In the genomic region with DNA sequence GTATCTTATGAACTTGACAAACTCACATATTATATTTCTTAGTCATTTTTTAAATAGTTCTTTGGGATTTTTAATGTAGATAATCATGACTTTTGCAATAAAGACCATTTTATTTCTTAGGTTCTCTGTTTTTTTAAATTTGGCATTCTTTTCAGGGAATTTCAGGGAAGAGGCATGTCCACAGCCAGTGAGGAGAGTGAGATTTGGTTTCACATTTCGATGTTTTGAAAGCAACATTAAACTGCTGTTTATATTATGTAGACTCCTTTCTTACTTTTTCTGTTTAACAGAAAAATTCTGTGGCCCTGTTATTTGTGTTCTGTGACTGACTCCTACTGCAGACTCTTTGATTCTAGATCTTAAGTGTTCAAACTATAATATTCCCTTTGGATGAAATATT, we compare ENCODE assay signal across 17 cellular contexts.
DNase-seq lines count a peak whose midpoint lies in the region; ATAC-seq, FAIRE-seq and TF ChIP-seq lines count a peak whose summit lies in the region.
"Had no signal": no experiment of that assay in that cellular context is flagged by ENCODE, and none has a peak within 500 bp of the region (broad histone marks: within the 10 kb centered on the region; RNA-seq: fewer than 3 reads in every experiment).

No MANE protein-coding gene starts in this region.

- H3K4me1 ChIP-seq in DOHH2 (ENCODE audit: control insufficient read depth, low read length) (peaks cover 45% of the 10 kb centered on the region), osteoblast (ENCODE audit: insufficient read depth, low read length) (peaks cover 12% of the 10 kb centered on the region)
- H3K4me1 ChIP-seq: HAP-1 had no signal

- no peaks in the 10 kb centered on the region for H3K9me3 Mint-ChIP-seq in chondrocyte (ENCODE audit: low read depth)
- H3K9me3 Mint-ChIP-seq: CD8-positive, alpha-beta memory T cell had no signal

- TF ChIP-seq CTCF in DOHH2 (IDR thresholded peaks at IDR 0.05; ENCODE audit: low read depth, low read length, poor library complexity, severe bottlenecking) (no peak), chondrocyte (IDR thresholded peaks at IDR 0.05) (peak; percentile 23), osteoblast (IDR thresholded peaks at IDR 0.05; ENCODE audit: extremely low read depth, low read depth, low read length) (no peak), foreskin fibroblast (IDR thresholded peaks at IDR 0.05; ENCODE audit: low read depth, low read length) (no peak)

- H3K27ac Mint-ChIP-seq in chondrocyte (ENCODE audit: unreplicated experiment), result peak overlapping the region; percentile 29

- TF ChIP-seq POLR2A in GM18505 (IDR thresholded peaks at IDR 0.05; ENCODE audit: borderline replicate concordance, extremely low read depth, insufficient read depth, insufficient read length), result no peak

- peak overlapping the region; percentile 14; the same call in 1 of the 2 replicates for H3K4me2 ChIP-seq in DOHH2 (ENCODE audit: low read length)
- no peak overlapping the region for H3K4me2 ChIP-seq in osteoblast (ENCODE audit: insufficient read depth, low read length)

- no peak overlapping the region for H3K27ac ChIP-seq in DOHH2 (ENCODE audit: low read depth, low read length)
- H3K27ac ChIP-seq in osteoblast (ENCODE audit: low read depth, low read length), result no peak overlapping the region

- no peak overlapping the region for H3K4me3 Mint-ChIP-seq in chondrocyte (ENCODE audit: unreplicated experiment)
- H3K4me3 Mint-ChIP-seq: CD8-positive, alpha-beta memory T cell had no signal

- H2AFZ ChIP-seq in osteoblast (ENCODE audit: low read length), result peak overlapping the region; percentile 58

- peaks cover 31% of the 10 kb centered on the region for H3K4me1 Mint-ChIP-seq in chondrocyte (ENCODE audit: low read depth)

- H3K79me2 ChIP-seq in DOHH2 (ENCODE audit: control insufficient read depth, low read length), result no peaks in the 10 kb centered on the region
- no peaks in the 10 kb centered on the region for H3K79me2 ChIP-seq in osteoblast (ENCODE audit: insufficient read depth, low read length)

- in situ Hi-C loops in G401 (cut with HindIII; ENCODE audit: low sequenced_read_pairs), result no loop called here

- DNase-seq in chondrocyte (ENCODE audit: low spot score) (no peak), frontal cortex (ENCODE audit: low spot score in 2 of 2) (no peak), osteoblast (ENCODE audit: insufficient read length, low spot score, missing footprints) (no peak), G401 (ENCODE audit: low spot score) (no peak), foreskin fibroblast (no peak)
- DNase-seq: CD8-positive, alpha-beta memory T cell; DND-41; Karpas-422; NCI-H1930; NCI-H2171; NCI-H774; SHP77 had no signal

- peak; percentile 42 for FAIRE-seq in frontal cortex (lab: Jason Lieb, UNC)

- no peaks in the 10 kb centered on the region for H3K36me3 ChIP-seq in DOHH2 (ENCODE audit: control insufficient read depth, low read length)
- no peaks in the 10 kb centered on the region for H3K36me3 ChIP-seq in osteoblast (ENCODE audit: insufficient read depth, low read length)
- H3K36me3 ChIP-seq: HAP-1 had no signal

- no peaks in the 10 kb centered on the region for H4K20me1 ChIP-seq in DOHH2 (ENCODE audit: control insufficient read depth, insufficient read depth, low read depth, low read length)
- no peaks in the 10 kb centered on the region for H4K20me1 ChIP-seq in osteoblast (ENCODE audit: insufficient read depth, low read length)

- ATAC-seq in HG02852 (IDR thresholded peaks at IDR 0.05; ENCODE audit: unreplicated experiment) (no peak), GM18505 (IDR thresholded peaks at IDR 0.05; ENCODE audit: unreplicated experiment) (no peak)
- ATAC-seq: Panc1 had no signal

- H3K27me3 ChIP-seq in DOHH2 (ENCODE audit: control insufficient read depth, low read length), result no peaks in the 10 kb centered on the region
- H3K27me3 ChIP-seq in osteoblast (ENCODE audit: insufficient read depth, low read length), result no peaks in the 10 kb centered on the region

- no peak overlapping the region for H3K4me3 ChIP-seq in DOHH2 (ENCODE audit: low read length)
- H3K4me3 ChIP-seq in osteoblast (ENCODE audit: insufficient read depth, low read length), result no peak overlapping the region
- H3K4me3 ChIP-seq in foreskin fibroblast (ENCODE audit: low read depth in 1 of 2, low read length in 2 of 2), result no peak overlapping the region
- H3K4me3 ChIP-seq: HAP-1 had no signal

- peaks cover 9% of the 10 kb centered on the region for H3F3A ChIP-seq in DOHH2 (ENCODE audit: control insufficient read depth, insufficient read depth)

- H3K9me2 ChIP-seq in DOHH2 (replicated peaks; ENCODE audit: control insufficient read depth, low read length), result no peaks in the 10 kb centered on the region

- H3K27me3 Mint-ChIP-seq in chondrocyte (ENCODE audit: low read depth), result no peaks in the 10 kb centered on the region
- H3K27me3 Mint-ChIP-seq: CD8-positive, alpha-beta memory T cell had no signal

- H3K36me3 Mint-ChIP-seq in chondrocyte (ENCODE audit: low read depth), result no peaks in the 10 kb centered on the region
- H3K36me3 Mint-ChIP-seq: CD8-positive, alpha-beta memory T cell had no signal

- H3K9me3 ChIP-seq in DOHH2 (ENCODE audit: control insufficient read depth, insufficient read depth, low read length) (no peaks in the 10 kb centered on the region), osteoblast (ENCODE audit: low read depth, low read length) (no peaks in the 10 kb centered on the region)
- H3K9me3 ChIP-seq: HAP-1 had no signal
